8 cellular contexts compared by ENCODE assay signal in genomic region chr16:28823719-28824547, GRCh38. TPM values are rescaled to one million over a fixed set of nuclear protein-coding genes. Genes with fewer than 3 reads are reported as not detected.
DNase-seq lines count a peak whose midpoint lies in the region; ATAC-seq and TF ChIP-seq lines count a peak whose summit lies in the region.

No MANE protein-coding gene starts in this region.

- no peak for TF ChIP-seq RAD21 in Ishikawa (IDR thresholded peaks at IDR 0.05; ENCODE audit: low read depth)

- ATAC-seq in GM21619 (IDR thresholded peaks at IDR 0.05; ENCODE audit: unreplicated experiment), result peak; percentile 62

- TF ChIP-seq EP300 in Ishikawa (IDR thresholded peaks at IDR 0.05; ENCODE audit: borderline replicate concordance), result no peak

- peak; percentile 87 for DNase-seq in DMS153 treated with DMSO at 0.1 percent for 48 hours (lab: John Stamatoyannopoulos, UW; ENCODE audit: unreplicated experiment)
- DNase-seq in OCI-M1 (lab: John Stamatoyannopoulos, UW), result peak; percentile 97
- DNase-seq in activated T-cell treated with anti-CD3 and anti-CD28 coated beads for 48 hours (ENCODE audit: low read depth), result peak; percentile 94
- peak; percentile 88 for DNase-seq in epithelial cell of prostate (ENCODE audit: low read depth, low spot score)
- DNase-seq in mucosa of gallbladder (ENCODE audit: low spot score), result peak; percentile 94
- peak; percentile 90 to 92 for DNase-seq in stimulated activated CD8-positive, alpha-beta memory T cell treated with anti-CD3 and anti-CD28 coated beads, Interleukin-4, amount 100 ng/mL, for 1 hour (ENCODE audit: low read depth in 2 of 2, low spot score in 1 of 2)

- peak overlapping the region; percentile 98 for H3K27ac ChIP-seq in epithelial cell of prostate

TF ChIP-seq in Ishikawa, 13 proteins besides CTCF, POLR2A, EP300 and RAD21:
- TF ChIP-seq MAX (IDR thresholded peaks at IDR 0.05), result 0 out of 2 replicates have a peak, but pooled peaks have one; percentile 59
- no peak for TF ChIP-seq CEBPB (IDR thresholded peaks at IDR 0.05)
- TF ChIP-seq USF1 (IDR thresholded peaks at IDR 0.05), result peak; percentile 54
- TF ChIP-seq ZBTB7A (IDR thresholded peaks at IDR 0.05; ENCODE audit: low read depth), result peak; percentile 94
- peak; percentile 56 for TF ChIP-seq TAF1 (IDR thresholded peaks at IDR 0.05; ENCODE audit: low read depth)
- TF ChIP-seq YY1 (IDR thresholded peaks at IDR 0.05; ENCODE audit: low read depth), result no peak; the same call in none of the 2 replicates

RNA-seq across cellular contexts. Expression of gene ATXN2L, which starts 1.1 kb away (rescaled TPM):
- total RNA-seq in mucosa of gallbladder, result 113 TPM

RNA-seq across cellular contexts. Expression of gene TUFM, which starts 22.2 kb away (rescaled TPM):
- 163 TPM for total RNA-seq in mucosa of gallbladder

RNA-seq across cellular contexts. Expression of gene SH2B1, which starts 39.7 kb away (rescaled TPM):
- 88.1 TPM for total RNA-seq in mucosa of gallbladder

RNA-seq across cellular contexts. Expression of gene ATP2A1, which starts 54.4 kb away (rescaled TPM):
- total RNA-seq in mucosa of gallbladder, result 0.83 TPM

Comparison
In these comparisons a context has a peak if more than half of its experiments do, and no peak if none do; other contexts are left out.
1. Peak in every context shown above with its lines: DNase-seq, ATAC-seq and H3K27ac ChIP-seq.